In the genomic region with DNA sequence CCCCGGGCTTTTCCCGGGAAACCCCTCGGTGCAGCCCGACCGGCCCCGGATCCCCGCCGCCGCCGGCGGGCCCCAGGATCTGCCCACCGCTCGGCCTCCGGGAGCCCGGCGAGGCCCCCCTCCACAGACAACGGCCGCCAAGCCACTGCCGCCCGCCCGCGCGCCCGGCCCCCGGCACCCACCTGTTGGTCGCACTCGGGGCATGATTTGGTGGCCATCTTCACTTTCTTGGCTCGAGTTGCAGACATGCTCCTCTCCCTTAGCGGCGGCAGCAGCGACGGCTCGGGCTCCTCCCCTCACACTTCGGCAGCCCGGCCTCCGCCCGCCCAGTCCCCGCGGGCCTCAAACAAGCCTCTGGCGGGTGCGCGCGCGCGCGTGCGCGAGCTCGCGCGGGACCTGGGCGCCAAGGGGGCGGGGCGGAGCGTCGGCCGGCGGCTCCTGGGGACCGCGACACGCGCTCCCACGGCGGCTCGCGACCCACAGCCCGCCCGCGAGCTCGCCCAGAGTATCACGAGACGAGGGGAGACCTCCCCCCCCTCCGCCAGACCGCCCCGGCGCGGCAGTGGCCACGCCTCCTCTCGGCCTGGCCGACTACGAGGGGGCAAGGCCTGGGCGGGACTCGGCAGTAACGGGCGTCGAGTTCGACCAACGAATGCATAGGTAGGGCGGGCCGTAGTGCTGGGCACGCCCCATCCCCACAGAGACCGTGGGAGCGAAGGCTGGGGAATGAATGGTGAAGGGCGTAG, we compare ENCODE assay signal across 1 cellular context.
TF ChIP-seq lines count a peak whose summit lies in the region.

A gene with protein sequence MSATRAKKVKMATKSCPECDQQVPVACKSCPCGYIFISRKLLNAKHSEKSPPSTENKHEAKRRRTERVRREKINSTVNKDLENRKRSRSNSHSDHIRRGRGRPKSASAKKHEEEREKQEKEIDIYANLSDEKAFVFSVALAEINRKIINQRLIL (minus strand): TSS at position 279 of the 746 bp plus-strand sequence. CDS start 31 bp downstream, at position 248.

TF ChIP-seq in HepG2, 621 proteins besides CTCF, POLR2A, EP300 and RAD21 (continued from another document):
- TF ChIP-seq ARNTL (CRISPR knock-in tag; IDR thresholded peaks at IDR 0.05) (no peak), ZNF703 (CRISPR knock-in tag; IDR thresholded peaks at IDR 0.05; ENCODE audit: borderline replicate concordance) (no peak), ZNF382 (CRISPR knock-in tag; IDR thresholded peaks at IDR 0.05; ENCODE audit: borderline replicate concordance) (no peak), DR1 (CRISPR knock-in tag; IDR thresholded peaks at IDR 0.05) (peak; percentile 44; the same call in 1 of the 2 replicates), GPN1 (CRISPR knock-in tag; IDR thresholded peaks at IDR 0.05; ENCODE audit: borderline replicate concordance) (no peak; the same call in 1 of the 2 replicates), FOXJ3 (CRISPR knock-in tag; IDR thresholded peaks at IDR 0.05; ENCODE audit: borderline replicate concordance) (no peak)
- TF ChIP-seq, protein P1, sequence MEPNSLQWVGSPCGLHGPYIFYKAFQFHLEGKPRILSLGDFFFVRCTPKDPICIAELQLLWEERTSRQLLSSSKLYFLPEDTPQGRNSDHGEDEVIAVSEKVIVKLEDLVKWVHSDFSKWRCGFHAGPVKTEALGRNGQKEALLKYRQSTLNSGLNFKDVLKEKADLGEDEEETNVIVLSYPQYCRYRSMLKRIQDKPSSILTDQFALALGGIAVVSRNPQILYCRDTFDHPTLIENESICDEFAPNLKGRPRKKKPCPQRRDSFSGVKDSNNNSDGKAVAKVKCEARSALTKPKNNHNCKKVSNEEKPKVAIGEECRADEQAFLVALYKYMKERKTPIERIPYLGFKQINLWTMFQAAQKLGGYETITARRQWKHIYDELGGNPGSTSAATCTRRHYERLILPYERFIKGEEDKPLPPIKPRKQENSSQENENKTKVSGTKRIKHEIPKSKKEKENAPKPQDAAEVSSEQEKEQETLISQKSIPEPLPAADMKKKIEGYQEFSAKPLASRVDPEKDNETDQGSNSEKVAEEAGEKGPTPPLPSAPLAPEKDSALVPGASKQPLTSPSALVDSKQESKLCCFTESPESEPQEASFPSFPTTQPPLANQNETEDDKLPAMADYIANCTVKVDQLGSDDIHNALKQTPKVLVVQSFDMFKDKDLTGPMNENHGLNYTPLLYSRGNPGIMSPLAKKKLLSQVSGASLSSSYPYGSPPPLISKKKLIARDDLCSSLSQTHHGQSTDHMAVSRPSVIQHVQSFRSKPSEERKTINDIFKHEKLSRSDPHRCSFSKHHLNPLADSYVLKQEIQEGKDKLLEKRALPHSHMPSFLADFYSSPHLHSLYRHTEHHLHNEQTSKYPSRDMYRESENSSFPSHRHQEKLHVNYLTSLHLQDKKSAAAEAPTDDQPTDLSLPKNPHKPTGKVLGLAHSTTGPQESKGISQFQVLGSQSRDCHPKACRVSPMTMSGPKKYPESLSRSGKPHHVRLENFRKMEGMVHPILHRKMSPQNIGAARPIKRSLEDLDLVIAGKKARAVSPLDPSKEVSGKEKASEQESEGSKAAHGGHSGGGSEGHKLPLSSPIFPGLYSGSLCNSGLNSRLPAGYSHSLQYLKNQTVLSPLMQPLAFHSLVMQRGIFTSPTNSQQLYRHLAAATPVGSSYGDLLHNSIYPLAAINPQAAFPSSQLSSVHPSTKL (CRISPR knock-in tag; IDR thresholded peaks at IDR 0.05): peak; percentile 36; the same call in 1 of the 2 replicates
- TF ChIP-seq, protein P2, sequence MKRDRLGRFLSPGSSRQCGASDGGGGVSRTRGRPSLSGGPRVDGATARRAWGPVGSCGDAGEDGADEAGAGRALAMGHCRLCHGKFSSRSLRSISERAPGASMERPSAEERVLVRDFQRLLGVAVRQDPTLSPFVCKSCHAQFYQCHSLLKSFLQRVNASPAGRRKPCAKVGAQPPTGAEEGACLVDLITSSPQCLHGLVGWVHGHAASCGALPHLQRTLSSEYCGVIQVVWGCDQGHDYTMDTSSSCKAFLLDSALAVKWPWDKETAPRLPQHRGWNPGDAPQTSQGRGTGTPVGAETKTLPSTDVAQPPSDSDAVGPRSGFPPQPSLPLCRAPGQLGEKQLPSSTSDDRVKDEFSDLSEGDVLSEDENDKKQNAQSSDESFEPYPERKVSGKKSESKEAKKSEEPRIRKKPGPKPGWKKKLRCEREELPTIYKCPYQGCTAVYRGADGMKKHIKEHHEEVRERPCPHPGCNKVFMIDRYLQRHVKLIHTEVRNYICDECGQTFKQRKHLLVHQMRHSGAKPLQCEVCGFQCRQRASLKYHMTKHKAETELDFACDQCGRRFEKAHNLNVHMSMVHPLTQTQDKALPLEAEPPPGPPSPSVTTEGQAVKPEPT (CRISPR knock-in tag; IDR thresholded peaks at IDR 0.05; ENCODE audit: low read depth): no peak; the same call in 1 of the 2 replicates
- TF ChIP-seq, protein P3, sequence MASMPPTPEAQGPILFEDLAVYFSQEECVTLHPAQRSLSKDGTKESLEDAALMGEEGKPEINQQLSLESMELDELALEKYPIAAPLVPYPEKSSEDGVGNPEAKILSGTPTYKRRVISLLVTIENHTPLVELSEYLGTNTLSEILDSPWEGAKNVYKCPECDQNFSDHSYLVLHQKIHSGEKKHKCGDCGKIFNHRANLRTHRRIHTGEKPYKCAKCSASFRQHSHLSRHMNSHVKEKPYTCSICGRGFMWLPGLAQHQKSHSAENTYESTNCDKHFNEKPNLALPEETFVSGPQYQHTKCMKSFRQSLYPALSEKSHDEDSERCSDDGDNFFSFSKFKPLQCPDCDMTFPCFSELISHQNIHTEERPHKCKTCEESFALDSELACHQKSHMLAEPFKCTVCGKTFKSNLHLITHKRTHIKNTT (CRISPR knock-in tag; IDR thresholded peaks at IDR 0.05): no peak
